ENCODE assay signal across 26 cellular contexts in the genomic region with DNA sequence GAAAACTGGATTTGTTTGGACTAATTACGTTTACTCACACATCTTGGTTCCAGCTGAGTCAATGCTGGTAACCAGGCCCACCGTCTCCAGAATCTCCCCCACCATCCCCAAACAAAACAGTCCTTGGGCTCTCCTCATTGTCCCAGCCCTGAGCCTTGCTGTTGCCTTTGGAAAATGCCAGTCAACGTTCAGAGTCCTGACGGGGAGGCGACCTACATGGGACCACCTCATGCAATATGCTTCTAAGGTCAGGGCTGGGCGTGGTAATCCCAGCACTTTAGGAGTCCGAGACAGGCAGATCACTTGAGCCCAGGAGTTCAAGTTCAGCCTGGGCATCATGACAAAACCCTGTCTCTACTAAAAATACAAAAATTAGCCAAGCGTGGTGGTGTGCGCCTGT.
DNase-seq lines count a peak whose midpoint lies in the region; ATAC-seq, FAIRE-seq and TF ChIP-seq lines count a peak whose summit lies in the region.
"Had no signal": no experiment of that assay in that cellular context is flagged by ENCODE, and none has a peak within 500 bp of the region (broad histone marks: within the 10 kb centered on the region; RNA-seq: fewer than 3 reads in every experiment).

No MANE protein-coding gene starts in this region.

- no peak overlapping the region for H3K18ac ChIP-seq in H1 (ENCODE audit: extremely low read depth, low read length)

- H3K27ac ChIP-seq in H1 (ENCODE audit: low read depth, low read length) = no peak overlapping the region
- H3K27ac ChIP-seq in temporal lobe (ENCODE audit: low read depth, low read length) = peak overlapping the region; percentile 50
- H3K27ac ChIP-seq in lower lobe of right lung = no peak overlapping the region
- H3K27ac ChIP-seq: A549; BLaER1 treated with 17β-estradiol and CSF1 and Interleukin-3, amounts not matched to agents 10 nM and 100 nM; GM23248 had no signal

- peak; percentile 11 for DNase-seq in activated naive CD4-positive, alpha-beta T cell treated with anti-CD3 and anti-CD28 coated beads, Interleukin-2, amount 10 ng/mL, durations not matched to agents 7 days and 5 days
- no peak for DNase-seq in activated naive CD4-positive, alpha-beta T cell treated with Interleukin-2 at 50 U/mL for 16 hours
- no peak for DNase-seq in H1 (ENCODE audit: low read depth in 1 of 2, low spot score in 2 of 2)
- DNase-seq in posterior vena cava (ENCODE audit: low spot score) = peak; percentile 41
- no peak for DNase-seq in lower lobe of right lung
- no peak for DNase-seq in activated CD4-positive, alpha-beta memory T cell treated with anti-CD3 and anti-CD28 coated beads for 36 hours
- DNase-seq in activated gamma-delta T cell treated with Interleukin-2 at 50 U/mL for 16 hours = no peak
- DNase-seq: 8988T; ACHN; AML-193; BE2C; CD4-positive, alpha-beta T cell; CD8-positive, alpha-beta memory T cell; DMS79; EL; GDM1; GM23248; H9 had no signal

- no peak overlapping the region for H3K56ac ChIP-seq in H1 (replicated peaks; ENCODE audit: insufficient read length, low read depth, low read length)

- intact Hi-C loops in posterior vena cava (cut with DNase I) (no loop called here), lower lobe of right lung (cut with DNase I) (no loop called here)
- intact Hi-C loops in activated CD4-positive, alpha-beta memory T cell treated with anti-CD3 and anti-CD28 coated beads for 36 hours (cut with micrococcal nuclease) = no loop called here

- H3K79me2 ChIP-seq in H1 (ENCODE audit: control insufficient read depth in 1 of 2, insufficient read depth in 2 of 2, low read length in 2 of 2) = no peaks in the 10 kb centered on the region

- H3K4me1 ChIP-seq in H1 (replicated peaks in 1 of 4; ENCODE audit: control insufficient read depth in 3 of 4, insufficient read depth in 4 of 4, low read length in 3 of 4) = peaks cover 4 to 26% (median 20%) of the 10 kb centered on the region in 4 experiments
- H3K4me1 ChIP-seq in lower lobe of right lung = no peaks in the 10 kb centered on the region
- H3K4me1 ChIP-seq: BE2C had no signal

- no peak overlapping the region for H3K4me2 ChIP-seq in H1 (ENCODE audit: insufficient read depth in 1 of 2, low read depth in 2 of 2, low read length in 2 of 2)
- H3K4me2 ChIP-seq: A549; BLaER1 treated with 17β-estradiol and CSF1 and Interleukin-3, amounts not matched to agents 10 nM and 100 nM had no signal

- H3K9me3 ChIP-seq in H1 (ENCODE audit: insufficient read depth in 2 of 2, low read depth in 1 of 2, low read length in 1 of 2) (peaks cover 0 to 3% of the 10 kb centered on the region in 2 experiments; a peak in 1 of 4 replicates), lower lobe of right lung (peaks cover 14% of the 10 kb centered on the region)
- H3K9me3 ChIP-seq: A549, BE2C had no signal

- no peak for ATAC-seq in lower lobe of right lung
- ATAC-seq: A549, GM12878, HCT116 had no signal

- no peak for TF ChIP-seq POLR2A in H1 (IDR thresholded peaks at IDR 0.05; ENCODE audit: control extremely low read depth in 1 of 2, low read depth in 2 of 2, low read length in 2 of 2)

- H3K36me3 ChIP-seq in H1 (ENCODE audit: control insufficient read depth in 2 of 4, insufficient read depth in 4 of 4, low read length in 3 of 4) (no peaks in the 10 kb centered on the region), lower lobe of right lung (no peaks in the 10 kb centered on the region)
- H3K36me3 ChIP-seq: BE2C; BLaER1 treated with 17β-estradiol and CSF1 and Interleukin-3, amounts not matched to agents 10 nM and 100 nM had no signal

- peak overlapping the region; percentile 28; the same call in 1 of the 2 replicates for H2BK12ac ChIP-seq in H1 (ENCODE audit: low read depth, low read length)

- no peak overlapping the region for H3K4me3 Mint-ChIP-seq in activated naive CD4-positive, alpha-beta T cell treated with anti-CD3 and anti-CD28 coated beads, Interleukin-2, amount 10 ng/mL, durations not matched to agents 7 days and 5 days
- H3K4me3 Mint-ChIP-seq in activated CD4-positive, alpha-beta memory T cell treated with anti-CD3 and anti-CD28 coated beads for 36 hours = no peak overlapping the region
- H3K4me3 Mint-ChIP-seq: CD14-positive monocyte; CD4-positive, alpha-beta T cell; CD8-positive, alpha-beta memory T cell; H9 had no signal

- no peak for TF ChIP-seq EP300 in H1 (IDR thresholded peaks at IDR 0.05; ENCODE audit: borderline replicate concordance in 1 of 2, low read depth in 2 of 2, low read length in 2 of 2)

- no peaks in the 10 kb centered on the region for H3K36me3 Mint-ChIP-seq in activated naive CD4-positive, alpha-beta T cell treated with anti-CD3 and anti-CD28 coated beads, Interleukin-2, amount 10 ng/mL, durations not matched to agents 7 days and 5 days
- peaks cover 4% of the 10 kb centered on the region for H3K36me3 Mint-ChIP-seq in activated CD4-positive, alpha-beta memory T cell treated with anti-CD3 and anti-CD28 coated beads for 36 hours
- H3K36me3 Mint-ChIP-seq: CD14-positive monocyte had no signal

- peaks cover 18% of the 10 kb centered on the region for H3K9me3 Mint-ChIP-seq in activated naive CD4-positive, alpha-beta T cell treated with anti-CD3 and anti-CD28 coated beads, Interleukin-2, amount 10 ng/mL, durations not matched to agents 7 days and 5 days
- H3K9me3 Mint-ChIP-seq in activated CD4-positive, alpha-beta memory T cell treated with anti-CD3 and anti-CD28 coated beads for 36 hours = peaks cover 18% of the 10 kb centered on the region

- H4K8ac ChIP-seq in H1 (ENCODE audit: extremely low read depth, insufficient read depth, low read length) = no peak overlapping the region

- WGBS in H1 (ENCODE audit: extremely low coverage in 1 of 2, insufficient coverage in 1 of 2, insufficient read length in 1 of 2, insufficient replicate concordance in 2 of 2, low coverage in 1 of 2, low lambda C conversion rate in 2 of 2, missing lambda C conversion rate in 1 of 2), 2 experiments = 85% methylated on average over 9 of the region's 9 CpGs; no CpG with 5 or more reads in 1 of the 2 experiments

- H2BK5ac ChIP-seq in H1 (ENCODE audit: low read depth, low read length) = no peak overlapping the region

- H3K27me3 ChIP-seq in H1 (replicated peaks in 1 of 4; ENCODE audit: control insufficient read depth in 3 of 4, extremely low read depth in 1 of 4, insufficient read depth in 3 of 4, low read length in 3 of 4) (no peaks in the 10 kb centered on the region), lower lobe of right lung (ENCODE audit: low read depth) (no peaks in the 10 kb centered on the region)
- H3K27me3 ChIP-seq: BE2C; BLaER1 treated with 17β-estradiol and CSF1 and Interleukin-3, amounts not matched to agents 10 nM and 100 nM had no signal

- no peak overlapping the region for H3K14ac ChIP-seq in H1 (ENCODE audit: insufficient read length)

- H3K27ac Mint-ChIP-seq in activated naive CD4-positive, alpha-beta T cell treated with anti-CD3 and anti-CD28 coated beads, Interleukin-2, amount 10 ng/mL, durations not matched to agents 7 days and 5 days = no peak overlapping the region
- H3K27ac Mint-ChIP-seq in activated CD4-positive, alpha-beta memory T cell treated with anti-CD3 and anti-CD28 coated beads for 36 hours = no peak overlapping the region
- H3K27ac Mint-ChIP-seq: CD14-positive monocyte; CD4-positive, alpha-beta T cell had no signal

- H3K4me1 Mint-ChIP-seq in activated naive CD4-positive, alpha-beta T cell treated with anti-CD3 and anti-CD28 coated beads, Interleukin-2, amount 10 ng/mL, durations not matched to agents 7 days and 5 days = no peaks in the 10 kb centered on the region
- H3K4me1 Mint-ChIP-seq in activated CD4-positive, alpha-beta memory T cell treated with anti-CD3 and anti-CD28 coated beads for 36 hours (ENCODE audit: low read depth) = no peaks in the 10 kb centered on the region
- H3K4me1 Mint-ChIP-seq: CD14-positive monocyte; CD8-positive, alpha-beta memory T cell had no signal

- no peak overlapping the region for H3K4ac ChIP-seq in H1 (replicated peaks; ENCODE audit: insufficient read length, low read depth, low read length)

- H2BK120ac ChIP-seq in H1 (replicated peaks; ENCODE audit: low read depth, low read length) = no peak overlapping the region

- POLR2A ChIA-PET in H1 (lab: Charles Lee; ENCODE audit: partially characterized antibody) = interaction anchor here (0.7 to 1.1 kb wide), 2 partner anchors 9 to 20 kb away, joined by 3 read pairs; no protein-coding TSS in a partner anchor
- POLR2A ChIA-PET in activated CD4-positive, alpha-beta memory T cell treated with anti-CD3 and anti-CD28 coated beads for 36 hours (lab: Charles Lee) = no interaction called here

- H3K9ac ChIP-seq in H1 (replicated peaks in 1 of 4; ENCODE audit: extremely low read depth in 1 of 4, low read depth in 3 of 4, low read length in 3 of 4) = no peak overlapping the region
- H3K9ac ChIP-seq: BLaER1 treated with 17β-estradiol and CSF1 and Interleukin-3, amounts not matched to agents 10 nM and 100 nM; GM23248 had no signal

- H2AFZ ChIP-seq in H1 (ENCODE audit: low read length) = no peak overlapping the region
- H2AFZ ChIP-seq: GM23248 had no signal

- no peaks in the 10 kb centered on the region for H4K20me1 ChIP-seq in H1 (replicated peaks in 1 of 2; ENCODE audit: control insufficient read depth in 1 of 2, insufficient read depth in 2 of 2, low read length in 2 of 2)
- H4K20me1 ChIP-seq: BLaER1 treated with 17β-estradiol and CSF1 and Interleukin-3, amounts not matched to agents 10 nM and 100 nM had no signal

- TF ChIP-seq RAD21 in H1 (IDR thresholded peaks at IDR 0.05 in 1 of 2, conservative IDR thresholded peaks at IDR 0.05 in 1 of 2; ENCODE audit: low read depth in 2 of 2, low read length in 2 of 2) = no peak

- CTCF ChIA-PET in activated naive CD4-positive, alpha-beta T cell treated with anti-CD3 and anti-CD28 coated beads, Interleukin-2, amount 10 ng/mL, durations not matched to agents 7 days and 5 days (lab: Charles Lee) = no interaction called here
- CTCF ChIA-PET in H1 (lab: Charles Lee; ENCODE audit: partially characterized antibody) = interaction anchor here (0.6 to 5.8 kb wide), 8 partner anchors 13 to 198 kb away, joined by 3 to 24 read pairs (median 5); no protein-coding TSS in a partner anchor
- CTCF ChIA-PET in activated CD4-positive, alpha-beta memory T cell treated with anti-CD3 and anti-CD28 coated beads for 36 hours (lab: Charles Lee) = no interaction called here

- H2AK5ac ChIP-seq in H1 (ENCODE audit: low read depth, low read length) = no peak overlapping the region

- no peak overlapping the region for H4K91ac ChIP-seq in H1 (replicated peaks; ENCODE audit: insufficient read length, low read length)

- no peaks in the 10 kb centered on the region for H3K79me1 ChIP-seq in H1 (ENCODE audit: low read depth, low read length)

- no peak overlapping the region for H2BK15ac ChIP-seq in H1 (ENCODE audit: low read length)

- no peak overlapping the region for H4K5ac ChIP-seq in H1 (ENCODE audit: insufficient read length, low read depth, low read length)

- no peak overlapping the region for H2BK20ac ChIP-seq in H1 (ENCODE audit: low read length)

- H3K4me3 ChIP-seq in H1 (ENCODE audit: extremely low read depth in 1 of 4, insufficient read depth in 2 of 4, low read depth in 3 of 4, low read length in 4 of 4) = no peak overlapping the region
- no peak overlapping the region for H3K4me3 ChIP-seq in lower lobe of right lung
- H3K4me3 ChIP-seq: A549; BLaER1 treated with 17β-estradiol and CSF1 and Interleukin-3, amounts not matched to agents 10 nM and 100 nM; GM12878; GM23248 had no signal

- no peak overlapping the region for H3K23ac ChIP-seq in H1 (ENCODE audit: insufficient read length)

- TF ChIP-seq CTCF in H1 (IDR thresholded peaks at IDR 0.05; ENCODE audit: control extremely low read depth in 1 of 3, insufficient read depth in 1 of 3, low read depth in 1 of 3, low read length in 3 of 3) = no peak
- TF ChIP-seq CTCF in lower lobe of right lung (IDR thresholded peaks at IDR 0.05) = no peak

- peaks cover 33% of the 10 kb centered on the region for H3K27me3 Mint-ChIP-seq in activated naive CD4-positive, alpha-beta T cell treated with anti-CD3 and anti-CD28 coated beads, Interleukin-2, amount 10 ng/mL, durations not matched to agents 7 days and 5 days
- peaks cover 2% of the 10 kb centered on the region for H3K27me3 Mint-ChIP-seq in activated CD4-positive, alpha-beta memory T cell treated with anti-CD3 and anti-CD28 coated beads for 36 hours
- H3K27me3 Mint-ChIP-seq: CD4-positive, alpha-beta T cell had no signal

- FAIRE-seq in H1 (lab: Jason Lieb, UNC) = no peak
- FAIRE-seq: A549, D721Med, GM12878, GM19239 had no signal

- H3K23me2 ChIP-seq in H1 (ENCODE audit: low read depth, low read length) = no peaks in the 10 kb centered on the region

Comparison
In these comparisons a context has a peak if more than half of its experiments do, and no peak if none do; other contexts are left out.
1. DNase-seq: peak in activated naive CD4-positive, alpha-beta T cell treated with anti-CD3 and anti-CD28 coated beads, Interleukin-2, amount 10 ng/mL, durations not matched to agents 7 days and 5 days (single experiment) and posterior vena cava (single experiment); none in activated naive CD4-positive, alpha-beta T cell treated with Interleukin-2 at 50 U/mL for 16 hours (single experiment), H1 (0 of 2), lower lobe of right lung (single experiment), activated CD4-positive, alpha-beta memory T cell treated with anti-CD3 and anti-CD28 coated beads for 36 hours (single experiment) and activated gamma-delta T cell treated with Interleukin-2 at 50 U/mL for 16 hours (single experiment).